Comparison of ENCODE assay signal across 39 cellular contexts in genomic region chr10:69533658-69534057, GRCh38. TPM values are rescaled to one million over a fixed set of nuclear protein-coding genes. Genes with fewer than 3 reads are reported as not detected.
"Had no signal": no experiment of that assay in that cellular context is flagged by ENCODE, and none has a peak within 500 bp of the region (broad histone marks: within the 10 kb centered on the region; RNA-seq: fewer than 3 reads in every experiment).

No MANE protein-coding gene starts in this region.

- H3K4me3 ChIP-seq: MG63 had no signal

- H3K9me3 ChIP-seq: MG63 had no signal

- H3K4me2 ChIP-seq: KMS-11 had no signal

- H3K27ac ChIP-seq: KMS-11 had no signal

- H3K36me3 ChIP-seq: MG63 had no signal

- H3K9ac ChIP-seq: KMS-11 had no signal

- DNase-seq: Karpas-422, Kasumi-1, KG1, MG63, MM.1S, MV-4-11, NCI-H1048, NCI-H1092, NCI-H1092 treated with DMSO at 0.1 percent for 48 hours, NCI-H1105, NCI-H1105 treated with DMSO at 0.1 percent for 48 hours, NCI-H1417, NCI-H1417 treated with DMSO at 0.1 percent for 48 hours, NCI-H1436, NCI-H1436 treated with DMSO at 0.1 percent for 48 hours, NCI-H146, NCI-H1694, NCI-H1694 treated with DMSO at 0.1 percent for 48 hours, NCI-H187, NCI-H187 treated with DMSO at 0.1 percent for 48 hours, NCI-H1930, NCI-H2029, NCI-H2029 treated with DMSO at 0.1 percent for 48 hours, NCI-H2081, NCI-H2081 treated with DMSO at 0.1 percent for 48 hours, NCI-H2107, NCI-H2171, NCI-H2171 treated with DMSO at 0.1 percent for 48 hours, NCI-H2227 treated with DMSO at 0.1 percent for 48 hours, NCI-H226, NCI-H345, NCI-H446, NCI-H446 treated with DMSO at 0.1 percent for 48 hours, NCI-H510A had no signal

RNA-seq across cellular contexts. Expression of gene NEUROG3, which starts 39.6 kb away (rescaled TPM):
- total RNA-seq: LHCN-M2, M059J, MCF 10A, NCI-H460 had no signal
